Comparison of ENCODE assay signal across 22 cellular contexts in genomic region chr11:45941285-45941684, GRCh38. TPM values are rescaled to one million over a fixed set of nuclear protein-coding genes. Genes with fewer than 3 reads are reported as not detected.
DNase-seq lines count a peak whose midpoint lies in the region; ATAC-seq, FAIRE-seq and TF ChIP-seq lines count a peak whose summit lies in the region.
"Had no signal": no experiment of that assay in that cellular context is flagged by ENCODE, and none has a peak within 500 bp of the region (broad histone marks: within the 10 kb centered on the region; RNA-seq: fewer than 3 reads in every experiment).

No MANE protein-coding gene starts in this region.

- POLR2A ChIA-PET in K562 (lab: Yijun Ruan, JAX) = interaction anchor here (0.9 to 1.2 kb wide), 2 partner anchors 42 to 54 kb away, joined by 3 read pairs; no protein-coding TSS in a partner anchor

- H3K4me1 Mint-ChIP-seq in activated T-cell treated with anti-CD3 and anti-CD28 coated beads, Interleukin-2, amount 50 U/mL, for 72 hours (ENCODE audit: low read depth) = peaks cover 12% of the 10 kb centered on the region

- DNase-seq in activated T-cell treated with anti-CD3 and anti-CD28 coated beads, Interleukin-2, amount 50 U/mL, for 72 hours = no peak
- DNase-seq in activated T-cell treated with anti-CD3 and anti-CD28 coated beads for 4 hours (no peak), GM12892 (ENCODE audit: insufficient read length) (no peak), K562 (ENCODE audit: extremely low read depth in 1 of 4, low spot score in 3 of 4) (no peak), heart right ventricle (no peak)
- DNase-seq: BE2C; CD8-positive, alpha-beta T cell; COR-L47; DMS153; DMS79 treated with DMSO at 0.1 percent for 48 hours; EL had no signal

- FAIRE-seq in GM12892 (lab: Jason Lieb, UNC) (peak; percentile 60), K562 (lab: Jason Lieb, UNC) (no peak)
- FAIRE-seq: A204.1, D721Med, G401.6, GM19239, H1, HepG2, HTR-8/SVneo had no signal

- H3K27ac Mint-ChIP-seq in activated T-cell treated with anti-CD3 and anti-CD28 coated beads, Interleukin-2, amount 50 U/mL, for 72 hours = peak overlapping the region; percentile 88
- H3K27ac Mint-ChIP-seq: CD8-positive, alpha-beta T cell had no signal

- H3K4me2 ChIP-seq in OCI-LY3 (ENCODE audit: low read length) (peak overlapping the region; percentile 56), K562 (ENCODE audit: insufficient read depth, low read length) (no peak overlapping the region)

- H3K9me3 Mint-ChIP-seq in activated T-cell treated with anti-CD3 and anti-CD28 coated beads, Interleukin-2, amount 50 U/mL, for 72 hours = no peaks in the 10 kb centered on the region
- H3K9me3 Mint-ChIP-seq: CD8-positive, alpha-beta T cell had no signal

- H4K20me1 ChIP-seq in OCI-LY3 (ENCODE audit: insufficient read depth, low read length) (no peaks in the 10 kb centered on the region), K562 (replicated peaks; ENCODE audit: control insufficient read depth, insufficient read depth, low read length) (no peaks in the 10 kb centered on the region)

- H3K9me3 ChIP-seq in OCI-LY3 (ENCODE audit: insufficient read depth, low read length) = no peaks in the 10 kb centered on the region
- H3K9me3 ChIP-seq in K562 (replicated peaks; ENCODE audit: control insufficient read depth, insufficient read depth, low read depth, low read length) = no peaks in the 10 kb centered on the region
- H3K9me3 ChIP-seq in heart right ventricle = no peaks in the 10 kb centered on the region
- H3K9me3 ChIP-seq: BE2C, HAP-1 had no signal

- H3K27ac ChIP-seq in OCI-LY3 (ENCODE audit: low read length) (peak overlapping the region; percentile 67), K562 (ENCODE audit: extremely low read depth, low read depth, low read length) (no peak overlapping the region), heart right ventricle (no peak overlapping the region)
- H3K27ac ChIP-seq: C4-2B had no signal

- H3K36me3 Mint-ChIP-seq in activated T-cell treated with anti-CD3 and anti-CD28 coated beads, Interleukin-2, amount 50 U/mL, for 72 hours (ENCODE audit: insufficient read depth in 2 of 2) = peaks cover 4 to 7% of the 10 kb centered on the region in 2 donors

- CTCF ChIA-PET in K562 (lab: Yijun Ruan, JAX; ENCODE audit: low intra/inter-chr PET ratio) = no interaction called here

- TF ChIP-seq CTCF in OCI-LY3 (IDR thresholded peaks at IDR 0.05; ENCODE audit: low read depth, low read length) = no peak
- TF ChIP-seq CTCF in K562 (IDR thresholded peaks at IDR 0.05 in 2 of 3, conservative IDR thresholded peaks at IDR 0.05 in 1 of 3; ENCODE audit: insufficient read depth in 2 of 3, low read depth in 1 of 3, low read length in 3 of 3) = no peak
- no peak for TF ChIP-seq CTCF in heart right ventricle (IDR thresholded peaks at IDR 0.05)

- no peak for TF ChIP-seq EP300 in K562 (IDR thresholded peaks at IDR 0.05; ENCODE audit: low read length)

- H3K79me2 ChIP-seq in OCI-LY3 (ENCODE audit: low read length) (no peaks in the 10 kb centered on the region), K562 (ENCODE audit: control insufficient read depth, insufficient read depth, low read length) (no peaks in the 10 kb centered on the region)

- peak overlapping the region; percentile 2 for H3K4me3 ChIP-seq in OCI-LY3 (ENCODE audit: low read length)
- no peak overlapping the region for H3K4me3 ChIP-seq in K562
- H3K4me3 ChIP-seq in heart right ventricle = no peak overlapping the region
- H3K4me3 ChIP-seq: HAP-1 had no signal

- in situ Hi-C loops in K562 (cut with MboI) = no loop called here

- H2AFZ ChIP-seq in OCI-LY3 (ENCODE audit: low read depth, low read length) (no peak overlapping the region), K562 (ENCODE audit: low read depth, low read length) (no peak overlapping the region)

- intact Hi-C loops in K562 (cut with micrococcal nuclease) (loop anchor here (10.0 kb wide), 1 partner anchor 66 kb away; no protein-coding TSS in a partner anchor), heart right ventricle (cut with DNase I) (no loop called here)

- no peak for TF ChIP-seq RAD21 in K562 (CRISPR knock-in tag; conservative IDR thresholded peaks at IDR 0.05 in 1 of 2, IDR thresholded peaks at IDR 0.05 in 1 of 2)

- no peaks in the 10 kb centered on the region for H3K9me1 ChIP-seq in K562 (ENCODE audit: control insufficient read depth, insufficient read depth, low read length)

- no TSS peak for BruUV-seq in K562 (replicated peaks; lab: Mats Ljungman, UMichigan)

- H3K4me3 Mint-ChIP-seq in activated T-cell treated with anti-CD3 and anti-CD28 coated beads, Interleukin-2, amount 50 U/mL, for 72 hours = peak overlapping the region in 1 of 2 donors; percentile 19
- H3K4me3 Mint-ChIP-seq: CD8-positive, alpha-beta T cell had no signal

- TF ChIP-seq POLR2A in GM12892 (IDR thresholded peaks at IDR 0.05; ENCODE audit: low read depth, low read length) = no peak
- TF ChIP-seq POLR2A in K562 (conservative IDR thresholded peaks at IDR 0.05) = no peak

- peaks cover 14% of the 10 kb centered on the region for H3K36me3 ChIP-seq in OCI-LY3 (replicated peaks; ENCODE audit: low read depth, low read length)
- peaks cover 28% of the 10 kb centered on the region; the same call in 2 of the 3 replicates for H3K36me3 ChIP-seq in K562 (ENCODE audit: control insufficient read depth, insufficient read depth, low read length)
- peaks cover 0 to 99% (median 36%) of the 10 kb centered on the region in 9 donors for H3K36me3 ChIP-seq in heart right ventricle
- H3K36me3 ChIP-seq: BE2C had no signal

- 74% methylated on average over 4 of the region's 4 CpGs for WGBS in K562 (ENCODE audit: insufficient coverage, low coverage, missing lambda C conversion rate)
- 94 to 96% methylated on average over 4 of the region's 4 CpGs for WGBS in heart right ventricle, 2 donors

- H3K4me1 ChIP-seq in OCI-LY3 (ENCODE audit: low read length) = peaks cover 60% of the 10 kb centered on the region
- H3K4me1 ChIP-seq in K562 (replicated peaks in 1 of 2; ENCODE audit: control insufficient read depth in 2 of 2, insufficient read depth in 2 of 2, low read length in 2 of 2) = peaks cover 0 to 8% of the 10 kb centered on the region in 2 experiments; a peak in 3 of 5 replicates
- H3K4me1 ChIP-seq in heart right ventricle = peaks cover 0 to 6% (median 0%) of the 10 kb centered on the region in 9 donors
- H3K4me1 ChIP-seq: BE2C, HAP-1 had no signal

- no peaks in the 10 kb centered on the region for H3K27me3 ChIP-seq in OCI-LY3 (ENCODE audit: low read depth, low read length)
- no peaks in the 10 kb centered on the region for H3K27me3 ChIP-seq in K562 (ENCODE audit: control insufficient read depth in 2 of 2, insufficient read depth in 2 of 2, low read length in 2 of 2)
- no peaks in the 10 kb centered on the region for H3K27me3 ChIP-seq in heart right ventricle
- H3K27me3 ChIP-seq: BE2C had no signal

- H3K9ac ChIP-seq in OCI-LY3 (ENCODE audit: low read length) (no peak overlapping the region; the same call in 1 of the 2 replicates), K562 (ENCODE audit: insufficient read depth in 1 of 2, low read depth in 2 of 2, low read length in 2 of 2) (no peak overlapping the region)

- H3K27me3 Mint-ChIP-seq in activated T-cell treated with anti-CD3 and anti-CD28 coated beads, Interleukin-2, amount 50 U/mL, for 72 hours (ENCODE audit: low read depth) = no peaks in the 10 kb centered on the region

- ATAC-seq in activated T-cell treated with anti-CD3 and anti-CD28 coated beads, Interleukin-2, amount 50 U/mL, for 72 hours (replicated peaks in 1 of 2) = peak; percentile 82 to 94
- ATAC-seq in K562 = no peak
- no peak for ATAC-seq in heart right ventricle
- ATAC-seq in GM18867 (IDR thresholded peaks at IDR 0.05; ENCODE audit: unreplicated experiment) = no peak
- ATAC-seq: CD8-positive, alpha-beta T cell; HepG2 had no signal

RNA-seq across cellular contexts. Expression of gene LARGE2, which starts 18.8 kb away (rescaled TPM):
- 1 to 10 TPM in 1 of 2 donors, under 1 TPM in 1; 0.90 to 1.4 TPM for total RNA-seq in activated T-cell treated with anti-CD3 and anti-CD28 coated beads, Interleukin-2, amount 50 U/mL, for 72 hours
- polyA plus RNA-seq in GM12892 (2012; ENCODE audit: missing spikeins) = not detected
- total RNA-seq in K562 (2011; cell fraction: chromatin; rRNA removed; ENCODE audit: low replicate concordance) = 10.2 and 37.1 TPM in 2 replicates
- 31.2 and 41.2 TPM in 2 replicates for total RNA-seq in K562 (2011; cell fraction: nucleolus; rRNA removed)
- total RNA-seq in K562 (2011; cell fraction: nucleoplasm; rRNA removed) = 24.0 and 27.8 TPM in 2 replicates
- total RNA-seq in K562 (2014; rRNA removed) (6.6 and 8.7 TPM in 2 replicates), K562 (2014; rRNA removed; fragmentation: Illumina TruSeq; extraction: Trizol) (1.7 and 2.5 TPM in 2 replicates), K562 (2015; rRNA removed; fragmentation: Illumina TruSeq; extraction: Trizol) (2.6 and 2.7 TPM in 2 replicates), K562 (2021) (12.6 and 14.1 TPM in 2 replicates), heart right ventricle (under 1 TPM in 1 of 10 donors, not detected in 9; 0.42 TPM)
- polyA plus RNA-seq in K562 (2011; rRNA removed) (7.2 and 12.7 TPM in 2 replicates), K562 (2014; fragmentation: Illumina TruSeq; extraction: Trizol) (8.9 and 16.3 TPM in 2 replicates), K562 (2014; fragmentation: Nextera tagmentation; extraction: Ambion mirVana) (under 1 TPM; 0.56 to 0.80 TPM), K562 (2014; rRNA removed) (12.4 and 15.8 TPM in 2 replicates), heart right ventricle (under 1 TPM in 1 of 2 donors, not detected in 1; 0.23 TPM)
- 14.0 and 25.6 TPM in 2 replicates for polyA plus RNA-seq in K562 (2011; cell fraction: cytosol; rRNA removed)
- 41.1 and 66.6 TPM in 2 replicates for polyA plus RNA-seq in K562 (2011; cell fraction: nucleus; rRNA removed)
- polyA plus RNA-seq in K562 (2012) = 6.0 and 6.7 TPM in 2 replicates
- polyA minus RNA-seq in K562 (2011; rRNA and poly(A)+ RNA removed) = 2.7 and 3.1 TPM in 2 replicates
- polyA minus RNA-seq in K562 (2011; cell fraction: cytosol; rRNA and poly(A)+ RNA removed) = 4.4 and 4.6 TPM in 2 replicates
- polyA minus RNA-seq in K562 (2011; cell fraction: nucleus; rRNA and poly(A)+ RNA removed) = 7.1 and 8.6 TPM in 2 replicates

RNA-seq across cellular contexts. Expression of gene PEX16, which starts 23.6 kb away (rescaled TPM):
- 10 to 100 TPM; 42.5 to 46.8 TPM for total RNA-seq in activated T-cell treated with anti-CD3 and anti-CD28 coated beads, Interleukin-2, amount 50 U/mL, for 72 hours
- polyA plus RNA-seq in GM12892 (2012; ENCODE audit: missing spikeins) = 14.3 TPM
- total RNA-seq in K562 (2011; cell fraction: chromatin; rRNA removed; ENCODE audit: low replicate concordance) = 11.5 and 39.4 TPM in 2 replicates
- 47.2 and 58.2 TPM in 2 replicates for total RNA-seq in K562 (2011; cell fraction: nucleolus; rRNA removed)
- total RNA-seq in K562 (2011; cell fraction: nucleoplasm; rRNA removed) = 22.8 and 24.3 TPM in 2 replicates
- total RNA-seq in K562 (2014; rRNA removed) (43.9 and 48.4 TPM in 2 replicates), K562 (2014; rRNA removed; fragmentation: Illumina TruSeq; extraction: Trizol) (6.0 and 8.9 TPM in 2 replicates), K562 (2015; rRNA removed; fragmentation: Illumina TruSeq; extraction: Trizol) (16.2 and 22.5 TPM in 2 replicates), K562 (2021) (33.7 and 37.3 TPM in 2 replicates), heart right ventricle (10 to 100 TPM; 10.8 to 17.8 (median 13.6) TPM)
- polyA plus RNA-seq in K562 (2011; rRNA removed) (14.6 and 16.6 TPM in 2 replicates), K562 (2014; fragmentation: Illumina TruSeq; extraction: Trizol) (7.5 and 20.4 TPM in 2 replicates), K562 (2014; fragmentation: Nextera tagmentation; extraction: Ambion mirVana) (1 to 10 TPM; 1.5 to 3.9 TPM), K562 (2014; rRNA removed) (30.8 and 38.3 TPM in 2 replicates), heart right ventricle (10 to 100 TPM; 20.1 to 25.4 TPM)
- 17.9 and 33.5 TPM in 2 replicates for polyA plus RNA-seq in K562 (2011; cell fraction: cytosol; rRNA removed)
- 42.7 and 61.1 TPM in 2 replicates for polyA plus RNA-seq in K562 (2011; cell fraction: nucleus; rRNA removed)
- 18.8 and 30.4 TPM in 2 replicates for polyA plus RNA-seq in K562 (2012)
- polyA minus RNA-seq in K562 (2011; rRNA and poly(A)+ RNA removed) = 7.6 and 8.4 TPM in 2 replicates
- 15.4 and 23.8 TPM in 2 replicates for polyA minus RNA-seq in K562 (2011; cell fraction: cytosol; rRNA and poly(A)+ RNA removed)
- polyA minus RNA-seq in K562 (2011; cell fraction: nucleus; rRNA and poly(A)+ RNA removed) = 24.3 and 25.0 TPM in 2 replicates

RNA-seq across cellular contexts. Expression of gene FREY1, which starts 34.2 kb away (rescaled TPM):
- 1 to 10 TPM; 1.3 to 1.9 TPM for total RNA-seq in activated T-cell treated with anti-CD3 and anti-CD28 coated beads, Interleukin-2, amount 50 U/mL, for 72 hours
- not detected for polyA plus RNA-seq in GM12892 (2012; ENCODE audit: missing spikeins)
- 1.1 and 7.5 TPM in 2 replicates for total RNA-seq in K562 (2011; cell fraction: chromatin; rRNA removed; ENCODE audit: low replicate concordance)
- 3.9 and 5.7 TPM in 2 replicates for total RNA-seq in K562 (2011; cell fraction: nucleolus; rRNA removed)
- 3.1 and 4.0 TPM in 2 replicates for total RNA-seq in K562 (2011; cell fraction: nucleoplasm; rRNA removed)
- total RNA-seq in K562 (2014; rRNA removed) = 1.5 TPM in 1 of 2 replicates, not detected in the other
- total RNA-seq in K562 (2014; rRNA removed; fragmentation: Illumina TruSeq; extraction: Trizol) = not detected in 2 replicates
- total RNA-seq in K562 (2015; rRNA removed; fragmentation: Illumina TruSeq; extraction: Trizol) = 0.83 and 1.1 TPM in 2 replicates
- total RNA-seq in K562 (2021) = 0.76 and 1.1 TPM in 2 replicates
- 0.28 TPM in 1 of 2 replicates, not detected in the other for polyA plus RNA-seq in K562 (2011; rRNA removed)
- polyA plus RNA-seq in K562 (2011; cell fraction: cytosol; rRNA removed) = 0.72 and 0.74 TPM in 2 replicates
- polyA plus RNA-seq in K562 (2011; cell fraction: nucleus; rRNA removed) = 1.00 and 1.8 TPM in 2 replicates
- 0.47 and 0.65 TPM in 2 replicates for polyA plus RNA-seq in K562 (2012)
- 0.25 TPM in 1 of 2 replicates, not detected in the other for polyA plus RNA-seq in K562 (2014; fragmentation: Illumina TruSeq; extraction: Trizol)
- polyA plus RNA-seq in K562 (2014; fragmentation: Nextera tagmentation; extraction: Ambion mirVana) = not detected
- not detected in 2 replicates for polyA plus RNA-seq in K562 (2014; rRNA removed)
- polyA minus RNA-seq in K562 (2011; rRNA and poly(A)+ RNA removed) = 0.66 TPM in 1 of 2 replicates, not detected in the other
- polyA minus RNA-seq in K562 (2011; cell fraction: cytosol; rRNA and poly(A)+ RNA removed) = not detected in 2 replicates
- 4.4 and 5.3 TPM in 2 replicates for polyA minus RNA-seq in K562 (2011; cell fraction: nucleus; rRNA and poly(A)+ RNA removed)
- under 1 TPM in 3 of 10 donors, not detected in 7; 0.38 to 0.55 (median 0.39) TPM for total RNA-seq in heart right ventricle
- under 1 TPM; 0.22 to 0.59 TPM for polyA plus RNA-seq in heart right ventricle

RNA-seq across cellular contexts. Expression of gene MAPK8IP1, which starts 55.8 kb away (rescaled TPM):
- under 1 TPM; 0.50 to 0.69 TPM for total RNA-seq in activated T-cell treated with anti-CD3 and anti-CD28 coated beads, Interleukin-2, amount 50 U/mL, for 72 hours
- 0.15 TPM for polyA plus RNA-seq in GM12892 (2012; ENCODE audit: missing spikeins)
- total RNA-seq in K562 (2011; cell fraction: chromatin; rRNA removed; ENCODE audit: low replicate concordance) = 1.4 and 6.4 TPM in 2 replicates
- 4.3 and 4.5 TPM in 2 replicates for total RNA-seq in K562 (2011; cell fraction: nucleolus; rRNA removed)
- total RNA-seq in K562 (2011; cell fraction: nucleoplasm; rRNA removed) = 2.4 and 2.6 TPM in 2 replicates
- total RNA-seq in K562 (2014; rRNA removed) = 5.4 and 8.0 TPM in 2 replicates
- total RNA-seq in K562 (2014; rRNA removed; fragmentation: Illumina TruSeq; extraction: Trizol) = 0.89 and 1.5 TPM in 2 replicates
- 2.1 and 2.3 TPM in 2 replicates for total RNA-seq in K562 (2015; rRNA removed; fragmentation: Illumina TruSeq; extraction: Trizol)
- 6.6 and 6.9 TPM in 2 replicates for total RNA-seq in K562 (2021)
- 2.5 and 3.9 TPM in 2 replicates for polyA plus RNA-seq in K562 (2011; rRNA removed)
- 4.4 and 9.8 TPM in 2 replicates for polyA plus RNA-seq in K562 (2011; cell fraction: cytosol; rRNA removed)
- 7.2 and 11.0 TPM in 2 replicates for polyA plus RNA-seq in K562 (2011; cell fraction: nucleus; rRNA removed)
- 3.3 and 3.7 TPM in 2 replicates for polyA plus RNA-seq in K562 (2012)
- polyA plus RNA-seq in K562 (2014; fragmentation: Illumina TruSeq; extraction: Trizol) = 2.9 and 4.0 TPM in 2 replicates
- under 1 TPM; 0.13 to 0.14 TPM for polyA plus RNA-seq in K562 (2014; fragmentation: Nextera tagmentation; extraction: Ambion mirVana)
- polyA plus RNA-seq in K562 (2014; rRNA removed) = 4.3 and 4.9 TPM in 2 replicates
- 1.6 and 1.7 TPM in 2 replicates for polyA minus RNA-seq in K562 (2011; rRNA and poly(A)+ RNA removed)
- 4.6 and 9.6 TPM in 2 replicates for polyA minus RNA-seq in K562 (2011; cell fraction: cytosol; rRNA and poly(A)+ RNA removed)
- polyA minus RNA-seq in K562 (2011; cell fraction: nucleus; rRNA and poly(A)+ RNA removed) = 1.5 and 1.7 TPM in 2 replicates
- total RNA-seq in heart right ventricle = 1 to 10 TPM; 4.4 to 8.0 (median 6.5) TPM
- 1 to 10 TPM; 2.6 to 3.1 TPM for polyA plus RNA-seq in heart right ventricle

Comparison
In these comparisons a context has a peak if more than half of its experiments do, and no peak if none do; other contexts are left out.
1. ATAC-seq: peak in activated T-cell treated with anti-CD3 and anti-CD28 coated beads, Interleukin-2, amount 50 U/mL, for 72 hours (2 of 2); none in K562 (single experiment), heart right ventricle (0 of 8) and GM18867 (single experiment).